Comparison of ENCODE assay signal across 16 cellular contexts in genomic region chr15:94882071-94882712, GRCh38.
A peak's percentile ranks its signal among the peaks of the same experiment; 100 is the strongest.
DNase-seq lines count a peak whose midpoint lies in the region; ATAC-seq and TF ChIP-seq lines count a peak whose summit lies in the region.
"Had no signal": no experiment of that assay in that cellular context is flagged by ENCODE, and none has a peak within 500 bp of the region (broad histone marks: within the 10 kb centered on the region; RNA-seq: fewer than 3 reads in every experiment).

No MANE protein-coding gene starts in this region.

- BruUV-seq in MCF 10A (replicated peaks; lab: Mats Ljungman, UMichigan) = no TSS peak

- no peak overlapping the region for H3K27ac Mint-ChIP-seq in MCF 10A (ENCODE audit: low read depth, unreplicated experiment)
- H3K27ac Mint-ChIP-seq in activated CD4-positive, alpha-beta T cell treated with anti-CD3 and anti-CD28 coated beads, Interleukin-2, amount 10 ng/mL, durations not matched to agents 24 days and 14 days = no peak overlapping the region
- H3K27ac Mint-ChIP-seq: CD8-positive, alpha-beta memory T cell; H9 had no signal

- no peak overlapping the region for H3K4me2 ChIP-seq in mesenchymal stem cell (ENCODE audit: low read length, poor library complexity, severe bottlenecking)
- H3K4me2 ChIP-seq: BLaER1 had no signal

- no peak overlapping the region for H4K91ac ChIP-seq in mesenchymal stem cell (ENCODE audit: low read length)

- no peaks in the 10 kb centered on the region for H3K4me1 Mint-ChIP-seq in MCF 10A (ENCODE audit: insufficient read depth, unreplicated experiment)
- H3K4me1 Mint-ChIP-seq in activated CD4-positive, alpha-beta T cell treated with anti-CD3 and anti-CD28 coated beads, Interleukin-2, amount 10 ng/mL, durations not matched to agents 24 days and 14 days = no peaks in the 10 kb centered on the region
- H3K4me1 Mint-ChIP-seq: CD8-positive, alpha-beta memory T cell; H9 had no signal

- H3K36me3 Mint-ChIP-seq in MCF 10A (ENCODE audit: insufficient read depth, unreplicated experiment) = peaks cover 5% of the 10 kb centered on the region
- no peaks in the 10 kb centered on the region for H3K36me3 Mint-ChIP-seq in activated CD4-positive, alpha-beta T cell treated with anti-CD3 and anti-CD28 coated beads, Interleukin-2, amount 10 ng/mL, durations not matched to agents 24 days and 14 days (ENCODE audit: low read depth)
- H3K36me3 Mint-ChIP-seq: CD8-positive, alpha-beta memory T cell had no signal

- H3K9me3 Mint-ChIP-seq in MCF 10A (ENCODE audit: unreplicated experiment) = peaks cover 16% of the 10 kb centered on the region
- H3K9me3 Mint-ChIP-seq in activated CD4-positive, alpha-beta T cell treated with anti-CD3 and anti-CD28 coated beads, Interleukin-2, amount 10 ng/mL, durations not matched to agents 24 days and 14 days = peaks cover 3% of the 10 kb centered on the region

- ATAC-seq in esophagus mucosa = peak; percentile 85
- ATAC-seq in upper lobe of right lung = peak; percentile 26
- no peak for ATAC-seq in HG03108 (IDR thresholded peaks at IDR 0.05; ENCODE audit: unreplicated experiment)
- no peak for ATAC-seq in sciatic nerve

- DNase-seq in MCF 10A (ENCODE audit: unreplicated experiment) (peak; percentile 59), breast epithelium (ENCODE audit: low spot score in 2 of 2) (no peak), mesenchymal stem cell (no peak), upper lobe of right lung (no peak), sciatic nerve (ENCODE audit: low spot score) (no peak)
- DNase-seq in activated CD4-positive, alpha-beta T cell treated with anti-CD3 and anti-CD28 coated beads, Interleukin-2, amount 10 ng/mL, durations not matched to agents 24 days and 14 days = no peak
- DNase-seq: 8988T; AML-193; Caco-2; CD8-positive, alpha-beta memory T cell; GOT3; H9; IMR-90 had no signal

- H3K36me3 ChIP-seq in breast epithelium = no peaks in the 10 kb centered on the region
- no peaks in the 10 kb centered on the region for H3K36me3 ChIP-seq in mesenchymal stem cell (ENCODE audit: control insufficient read depth in 1 of 2, insufficient read depth in 2 of 2, low read depth in 1 of 2, low read length in 2 of 2)
- no peaks in the 10 kb centered on the region for H3K36me3 ChIP-seq in upper lobe of right lung
- H3K36me3 ChIP-seq: BLaER1 had no signal

- intact Hi-C loops in MCF 10A (cut with micrococcal nuclease) (no loop called here), breast epithelium (cut with DNase I; ENCODE audit: low total_unique reads) (no loop called here), upper lobe of right lung (cut with DNase I) (no loop called here), sciatic nerve (cut with DNase I) (no loop called here)
- intact Hi-C loops in activated CD4-positive, alpha-beta T cell treated with anti-CD3 and anti-CD28 coated beads, Interleukin-2, amount 10 ng/mL, durations not matched to agents 24 days and 14 days (cut with micrococcal nuclease) = no loop called here

- H3K14ac ChIP-seq in mesenchymal stem cell (ENCODE audit: low read length in 2 of 2) = no peak overlapping the region

- CTCF ChIA-PET in MCF 10A (lab: Yijun Ruan, JAX) = interaction anchor here (0.6 kb wide), 1 partner anchor 1356 kb away, joined by 3 read pairs; no protein-coding TSS in a partner anchor

- H3K4me1 ChIP-seq in breast epithelium = no peaks in the 10 kb centered on the region
- H3K4me1 ChIP-seq in mesenchymal stem cell (ENCODE audit: control insufficient read depth, insufficient read depth, low read depth, low read length) = no peaks in the 10 kb centered on the region
- H3K4me1 ChIP-seq in upper lobe of right lung = no peaks in the 10 kb centered on the region
- H3K4me1 ChIP-seq: BLaER1, Caco-2 had no signal

- no peak overlapping the region for H3K4me3 Mint-ChIP-seq in MCF 10A (ENCODE audit: unreplicated experiment)
- no peak overlapping the region for H3K4me3 Mint-ChIP-seq in activated CD4-positive, alpha-beta T cell treated with anti-CD3 and anti-CD28 coated beads, Interleukin-2, amount 10 ng/mL, durations not matched to agents 24 days and 14 days
- H3K4me3 Mint-ChIP-seq: CD8-positive, alpha-beta memory T cell; H9 had no signal

- POLR2A ChIA-PET in MCF 10A (lab: Yijun Ruan, JAX) = no interaction called here

- H3K27ac ChIP-seq in breast epithelium = no peak overlapping the region
- H3K27ac ChIP-seq in mesenchymal stem cell (ENCODE audit: low read length, poor library complexity, severe bottlenecking) = no peak overlapping the region
- no peak overlapping the region for H3K27ac ChIP-seq in upper lobe of right lung
- H3K27ac ChIP-seq: BLaER1 had no signal

- TF ChIP-seq POLR2A in breast epithelium (IDR thresholded peaks at IDR 0.05) = no peak

- no peak overlapping the region for H2BK15ac ChIP-seq in mesenchymal stem cell (ENCODE audit: low read depth, poor library complexity, severe bottlenecking)

- H3K4me3 ChIP-seq in breast epithelium (no peak overlapping the region), mesenchymal stem cell (ENCODE audit: insufficient read depth in 1 of 2, low read depth in 1 of 2, low read length in 2 of 2) (no peak overlapping the region), upper lobe of right lung (no peak overlapping the region)
- H3K4me3 ChIP-seq: BLaER1 had no signal

- no peaks in the 10 kb centered on the region for H3K79me1 ChIP-seq in mesenchymal stem cell (replicated peaks; ENCODE audit: low read length, poor library complexity, severe bottlenecking)

- WGBS in mesenchymal stem cell = 81% methylated on average over 10 of the region's 10 CpGs

- H2AFZ ChIP-seq in mesenchymal stem cell (ENCODE audit: low read depth, low read length) = no peak overlapping the region

- H3K27me3 ChIP-seq in breast epithelium (no peaks in the 10 kb centered on the region), mesenchymal stem cell (ENCODE audit: control insufficient read depth in 1 of 2, insufficient read depth in 1 of 2, low read length in 2 of 2) (no peaks in the 10 kb centered on the region), upper lobe of right lung (no peaks in the 10 kb centered on the region)
- H3K27me3 ChIP-seq: BLaER1 had no signal

- no peak overlapping the region for H2AK5ac ChIP-seq in mesenchymal stem cell (ENCODE audit: low read length, severe bottlenecking)

- H3K9ac ChIP-seq in mesenchymal stem cell (ENCODE audit: low read length) = no peak overlapping the region
- H3K9ac ChIP-seq: BLaER1 had no signal

- TF ChIP-seq CTCF in MCF 10A (IDR thresholded peaks at IDR 0.05; ENCODE audit: unreplicated experiment) = no peak
- TF ChIP-seq CTCF in breast epithelium (IDR thresholded peaks at IDR 0.05) = no peak
- TF ChIP-seq CTCF in upper lobe of right lung (IDR thresholded peaks at IDR 0.05) = no peak

- no peak overlapping the region for H3K4ac ChIP-seq in mesenchymal stem cell (ENCODE audit: low read depth in 1 of 2, low read length in 2 of 2)

- H4K8ac ChIP-seq in mesenchymal stem cell (ENCODE audit: low read length) = peak overlapping the region; percentile 49

- H3K9me3 ChIP-seq in breast epithelium (peaks cover 5 to 22% of the 10 kb centered on the region in 2 donors), mesenchymal stem cell (ENCODE audit: control insufficient read depth, low read length) (peaks cover 36% of the 10 kb centered on the region), upper lobe of right lung (no peaks in the 10 kb centered on the region)
- H3K9me3 ChIP-seq: Caco-2 had no signal

- H3K18ac ChIP-seq in mesenchymal stem cell (ENCODE audit: low read depth in 1 of 2, low read length in 2 of 2) = no peak overlapping the region

- no peak overlapping the region for H2BK120ac ChIP-seq in mesenchymal stem cell (ENCODE audit: low read depth, low read length)

- no peak overlapping the region for H2BK5ac ChIP-seq in mesenchymal stem cell (ENCODE audit: low read depth, low read length, poor library complexity, severe bottlenecking)

- no peak overlapping the region for H3K23ac ChIP-seq in mesenchymal stem cell (ENCODE audit: low read length in 2 of 2)

- H2BK12ac ChIP-seq in mesenchymal stem cell (ENCODE audit: low read length in 2 of 2) = no peak overlapping the region

- H3K27me3 Mint-ChIP-seq in MCF 10A (ENCODE audit: insufficient read depth, unreplicated experiment) = no peaks in the 10 kb centered on the region
- H3K27me3 Mint-ChIP-seq in activated CD4-positive, alpha-beta T cell treated with anti-CD3 and anti-CD28 coated beads, Interleukin-2, amount 10 ng/mL, durations not matched to agents 24 days and 14 days = no peaks in the 10 kb centered on the region
- H3K27me3 Mint-ChIP-seq: CD8-positive, alpha-beta memory T cell had no signal

Comparison
In these comparisons a context has a peak if more than half of its experiments do, and no peak if none do; other contexts are left out.
1. ATAC-seq: peak in esophagus mucosa (single experiment) and upper lobe of right lung (single experiment); none in HG03108 (single experiment) and sciatic nerve (single experiment).